Comparison of ENCODE assay signal across 8 cellular contexts in the genomic region with DNA sequence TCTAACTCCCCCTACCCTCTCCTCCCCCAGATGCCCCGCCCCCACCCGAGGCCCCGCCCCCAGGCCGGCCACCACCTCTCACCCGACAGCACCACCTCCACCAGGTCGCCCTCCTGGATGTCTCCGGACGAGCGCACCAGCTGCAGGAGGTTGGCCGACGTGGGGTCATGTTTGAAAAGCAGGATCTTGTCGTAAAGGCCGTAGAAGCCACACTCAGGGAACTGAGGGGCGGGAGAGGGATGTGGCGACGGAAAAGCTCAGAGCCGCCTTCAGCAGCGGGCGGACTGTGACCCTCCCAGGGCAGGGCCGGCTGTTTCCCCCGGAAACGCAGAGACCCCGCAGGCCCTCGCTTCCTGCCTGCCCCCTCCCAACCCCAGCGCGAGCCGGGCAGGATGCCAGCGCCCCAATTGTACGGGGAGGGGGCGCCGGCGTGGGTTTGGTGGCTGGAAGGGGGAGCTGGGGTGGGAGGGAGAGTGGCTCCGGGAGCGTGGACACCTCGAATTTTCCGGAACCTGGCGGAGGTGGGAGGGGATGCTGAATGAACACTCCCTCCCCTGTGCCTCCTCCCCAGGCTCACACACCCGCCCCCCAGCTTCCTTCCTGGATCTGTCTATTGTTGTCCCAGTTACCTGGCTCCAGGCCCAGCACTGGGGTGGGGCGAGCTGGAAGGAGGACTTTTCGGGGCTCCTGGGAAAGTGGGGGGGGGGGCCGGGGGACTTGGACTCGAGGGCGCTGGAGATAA. TPM values are rescaled to one million over a fixed set of nuclear protein-coding genes. Genes with fewer than 3 reads are reported as not detected.
A peak's percentile ranks its signal among the peaks of the same experiment; 100 is the strongest.
DNase-seq lines count a peak whose midpoint lies in the region; ATAC-seq and TF ChIP-seq lines count a peak whose summit lies in the region.

No MANE protein-coding gene starts in this region.

- DNase-seq in COR-L47 (lab: John Stamatoyannopoulos, UW) (peak; percentile 92), HuH-7 (ENCODE audit: low spot score) (peak; percentile 98), SK-MEL-5 (ENCODE audit: low read depth, low spot score) (peak; percentile 22), Right ventricle myocardium inferior (ENCODE audit: missing footprints) (peak; percentile 93), type B pancreatic cell (ENCODE audit: extremely low spot score, unreplicated experiment) (no peak), NOMO-1 treated with DMSO at 0.1 percent for 48 hours (lab: John Stamatoyannopoulos, UW; ENCODE audit: unreplicated experiment) (no peak)

- peaks cover 1% of the 10 kb centered on the region for H3K36me3 Mint-ChIP-seq in activated naive CD4-positive, alpha-beta T cell treated with anti-CD3 and anti-CD28 coated beads, Interleukin-2, amount 50 U/mL, for 24 hours
- H3K36me3 Mint-ChIP-seq in type B pancreatic cell, result peaks cover 4% of the 10 kb centered on the region

- TF ChIP-seq CTCF in parathyroid adenoma (IDR thresholded peaks at IDR 0.05), result no peak
- no peak for TF ChIP-seq CTCF in type B pancreatic cell (conservative IDR thresholded peaks at IDR 0.05)

- no peaks in the 10 kb centered on the region for H3K27me3 Mint-ChIP-seq in activated naive CD4-positive, alpha-beta T cell treated with anti-CD3 and anti-CD28 coated beads, Interleukin-2, amount 50 U/mL, for 24 hours
- no peaks in the 10 kb centered on the region for H3K27me3 Mint-ChIP-seq in type B pancreatic cell

- H3K9me3 ChIP-seq in parathyroid adenoma (ENCODE audit: control insufficient read depth, low read length), result no peaks in the 10 kb centered on the region

- H3K4me1 ChIP-seq in parathyroid adenoma, result peaks cover 9% of the 10 kb centered on the region

- H3K4me1 Mint-ChIP-seq in activated naive CD4-positive, alpha-beta T cell treated with anti-CD3 and anti-CD28 coated beads, Interleukin-2, amount 50 U/mL, for 24 hours, result peaks cover 38% of the 10 kb centered on the region
- H3K4me1 Mint-ChIP-seq in type B pancreatic cell (ENCODE audit: unreplicated experiment), result peaks cover 13% of the 10 kb centered on the region

- H3K27me3 ChIP-seq in parathyroid adenoma (ENCODE audit: control insufficient read depth, insufficient read depth, low read length), result no peaks in the 10 kb centered on the region

- peak overlapping the region; percentile 97 for H3K27ac Mint-ChIP-seq in activated naive CD4-positive, alpha-beta T cell treated with anti-CD3 and anti-CD28 coated beads, Interleukin-2, amount 50 U/mL, for 24 hours
- H3K27ac Mint-ChIP-seq in type B pancreatic cell, result peak overlapping the region; percentile 92

- peaks cover 2% of the 10 kb centered on the region for H3K79me2 ChIP-seq in parathyroid adenoma

- no peaks in the 10 kb centered on the region for H3K9me3 Mint-ChIP-seq in activated naive CD4-positive, alpha-beta T cell treated with anti-CD3 and anti-CD28 coated beads, Interleukin-2, amount 50 U/mL, for 24 hours
- no peaks in the 10 kb centered on the region for H3K9me3 Mint-ChIP-seq in type B pancreatic cell

- peak overlapping the region; percentile 91 for H3K4me3 ChIP-seq in parathyroid adenoma (ENCODE audit: low read depth, low read length)

- in situ Hi-C loops in SK-MEL-5 (cut with HindIII; ENCODE audit: low pct_unique_long_range_greater_than_20kb, low sequenced_read_pairs), result no loop called here

- H2AFZ ChIP-seq in parathyroid adenoma, result peak overlapping the region; percentile 94

- H3K4me3 Mint-ChIP-seq in activated naive CD4-positive, alpha-beta T cell treated with anti-CD3 and anti-CD28 coated beads, Interleukin-2, amount 50 U/mL, for 24 hours, result peak overlapping the region; percentile 96
- H3K4me3 Mint-ChIP-seq in type B pancreatic cell, result peak overlapping the region; percentile 97

- ATAC-seq in Right ventricle myocardium inferior, result peak; percentile 59

- peak overlapping the region; percentile 74 for H3K27ac ChIP-seq in parathyroid adenoma

- peak overlapping the region; percentile 37 for H3K9ac ChIP-seq in parathyroid adenoma

- intact Hi-C loops in Right ventricle myocardium inferior (cut with DNase I), result no loop called here

- no peaks in the 10 kb centered on the region for H3K36me3 ChIP-seq in parathyroid adenoma (ENCODE audit: control insufficient read depth, insufficient read depth, low read length)

- H3K4me2 ChIP-seq in parathyroid adenoma (ENCODE audit: low read length), result peak overlapping the region; percentile 93

RNA-seq across cellular contexts. Expression of gene PRKD2, which starts 3.0 kb away (rescaled TPM):
- 3.2 and 4.6 TPM in 2 replicates for total RNA-seq in SK-MEL-5 (2014; rRNA removed; shearing (Covaris generic))
- polyA plus RNA-seq in SK-MEL-5 (2015; cell fraction: cytosol; rRNA removed), result 11.4 and 12.2 TPM in 2 replicates
- polyA plus RNA-seq in SK-MEL-5 (2015; cell fraction: nucleus; rRNA removed), result 22.6 and 25.8 TPM in 2 replicates
- total RNA-seq in Right ventricle myocardium inferior (9.6 TPM), type B pancreatic cell (ENCODE audit: low replicate concordance) (56.8 and 70.8 TPM in 2 replicates)

RNA-seq across cellular contexts. Expression of gene FKRP, which starts 31.9 kb away (rescaled TPM):
- 10.3 and 11.3 TPM in 2 replicates for total RNA-seq in SK-MEL-5 (2014; rRNA removed; shearing (Covaris generic))
- polyA plus RNA-seq in SK-MEL-5 (2015; cell fraction: cytosol; rRNA removed), result 25.0 and 25.4 TPM in 2 replicates
- 63.1 and 65.4 TPM in 2 replicates for polyA plus RNA-seq in SK-MEL-5 (2015; cell fraction: nucleus; rRNA removed)
- 16.2 TPM for total RNA-seq in Right ventricle myocardium inferior
- total RNA-seq in type B pancreatic cell (ENCODE audit: low replicate concordance), result 24.2 and 38.4 TPM in 2 replicates

RNA-seq across cellular contexts. Expression of gene STRN4, which starts 32.3 kb away (rescaled TPM):
- total RNA-seq in SK-MEL-5 (2014; rRNA removed; shearing (Covaris generic)), result 52.7 and 61.9 TPM in 2 replicates
- polyA plus RNA-seq in SK-MEL-5 (2015; cell fraction: cytosol; rRNA removed), result 107 and 144 TPM in 2 replicates
- polyA plus RNA-seq in SK-MEL-5 (2015; cell fraction: nucleus; rRNA removed), result 158 and 177 TPM in 2 replicates
- total RNA-seq in Right ventricle myocardium inferior (51.4 TPM), type B pancreatic cell (ENCODE audit: low replicate concordance) (83.4 and 105 TPM in 2 replicates)

RNA-seq across cellular contexts. Expression of gene DACT3, which starts 53.0 kb away (rescaled TPM):
- total RNA-seq in SK-MEL-5 (2014; rRNA removed; shearing (Covaris generic)), result 3.4 and 3.8 TPM in 2 replicates
- 3.3 and 3.4 TPM in 2 replicates for polyA plus RNA-seq in SK-MEL-5 (2015; cell fraction: cytosol; rRNA removed)
- 0.91 and 1.0 TPM in 2 replicates for polyA plus RNA-seq in SK-MEL-5 (2015; cell fraction: nucleus; rRNA removed)
- 14.1 TPM for total RNA-seq in Right ventricle myocardium inferior
- 1.3 and 24.5 TPM in 2 replicates for total RNA-seq in type B pancreatic cell (ENCODE audit: low replicate concordance)

Comparison
In these comparisons a context has a peak if more than half of its experiments do, and no peak if none do; other contexts are left out.
1. DNase-seq: peak in COR-L47 (single experiment), HuH-7 (single experiment), SK-MEL-5 (single experiment) and Right ventricle myocardium inferior (single experiment); none in type B pancreatic cell (single experiment) and NOMO-1 treated with DMSO at 0.1 percent for 48 hours (single experiment).